Comparison of ENCODE assay signal across 13 cellular contexts in the genomic region with DNA sequence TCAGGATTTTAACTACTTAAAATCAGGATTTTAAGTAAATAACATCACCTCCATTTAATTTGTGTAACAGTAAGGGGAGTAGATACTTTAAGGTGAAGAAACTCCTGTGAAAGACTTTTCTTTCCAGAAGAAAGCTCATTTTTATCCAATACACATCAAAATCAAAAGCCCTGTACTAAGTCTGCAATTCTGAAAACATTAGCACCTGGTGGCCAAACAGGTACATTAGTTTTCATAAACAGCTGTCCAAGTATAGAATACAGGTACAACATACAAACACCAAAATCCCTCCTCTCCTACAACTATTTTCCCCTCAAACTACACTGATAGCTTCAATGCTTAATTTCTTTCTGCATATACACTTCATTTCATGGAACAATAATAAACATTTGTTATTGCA. TPM values are rescaled to one million over a fixed set of nuclear protein-coding genes. Genes with fewer than 3 reads are reported as not detected.
DNase-seq lines count a peak whose midpoint lies in the region; TF ChIP-seq lines count a peak whose summit lies in the region.
"Had no signal": no experiment of that assay in that cellular context is flagged by ENCODE, and none has a peak within 500 bp of the region (broad histone marks: within the 10 kb centered on the region; RNA-seq: fewer than 3 reads in every experiment).

No MANE protein-coding gene starts in this region.

- POLR2A ChIA-PET in SK-N-SH (lab: Yijun Ruan, JAX): no interaction called here
- POLR2A ChIA-PET in HEK293T (lab: Yijun Ruan, JAX): no interaction called here

- peaks cover 54 to 72% of the 10 kb centered on the region in 2 donors for H3K4me1 Mint-ChIP-seq in immature natural killer cell

- H3K36me3 ChIP-seq in BLaER1 (peaks cover 39% of the 10 kb centered on the region), SK-N-SH (replicated peaks in 1 of 2; ENCODE audit: control insufficient read depth in 1 of 2, insufficient read depth in 2 of 2, low read length in 1 of 2) (peaks cover 73 to 82% of the 10 kb centered on the region in 2 experiments)

- peaks cover 11% of the 10 kb centered on the region for H4K20me1 ChIP-seq in BLaER1
- no peaks in the 10 kb centered on the region for H4K20me1 ChIP-seq in SK-N-SH (ENCODE audit: insufficient read depth)

- peak overlapping the region; percentile 42 to 84 (median 73) for H3K4me3 Mint-ChIP-seq in immature natural killer cell

- H3K9me2 ChIP-seq in SK-N-SH: no peaks in the 10 kb centered on the region

- peak overlapping the region; percentile 4; the same call in 1 of the 2 replicates for H3K4me3 ChIP-seq in BLaER1
- no peak overlapping the region for H3K4me3 ChIP-seq in SK-N-SH (ENCODE audit: low read depth in 2 of 2, low read length in 1 of 2)
- H3K4me3 ChIP-seq: esophagus muscularis mucosa had no signal

- TF ChIP-seq CTCF in GM12873 (IDR thresholded peaks at IDR 0.05; ENCODE audit: insufficient read depth, low read depth, low read length, missing control alignments) (peak; percentile 26), SK-N-SH (IDR thresholded peaks at IDR 0.05) (peak; percentile 33)

- H3K9me3 ChIP-seq in BLaER1 (no peaks in the 10 kb centered on the region), SK-N-SH (no peaks in the 10 kb centered on the region)
- H3K9me3 ChIP-seq: esophagus muscularis mucosa had no signal

- H3K27ac Mint-ChIP-seq in immature natural killer cell: peak overlapping the region in 5 of 6 donors; percentile 13 to 59 (median 50)

- no peak for TF ChIP-seq EP300 in SK-N-SH (IDR thresholded peaks at IDR 0.05; ENCODE audit: borderline replicate concordance in 1 of 2, low read depth in 1 of 2, low read length in 1 of 2)

- CTCF ChIA-PET in SK-N-SH (lab: Yijun Ruan, JAX): interaction anchor here (0.5 to 2.2 kb wide), 6 partner anchors 12 to 174 kb away, joined by 3 to 10 read pairs (median 6); partner anchors contain the start of gene FAM3C
- CTCF ChIA-PET in HEK293T (lab: Yijun Ruan, JAX): interaction anchor here (0.6 kb wide), 1 partner anchor 14 kb away, joined by 4 read pairs; no protein-coding TSS in a partner anchor

- H3K9ac ChIP-seq in BLaER1 (no peak overlapping the region), SK-N-SH (no peak overlapping the region)

- no peak for DNase-seq in SK-N-SH
- no peak for DNase-seq in immature natural killer cell
- DNase-seq in GF-D8 (lab: John Stamatoyannopoulos, UW): no peak
- no peak for DNase-seq in NCI-H748 treated with DMSO at 0.1 percent for 48 hours (lab: John Stamatoyannopoulos, UW)
- no peak for DNase-seq in HEK293T (ENCODE audit: extremely low spot score)
- DNase-seq in NCI-H2171 (lab: John Stamatoyannopoulos, UW): no peak
- DNase-seq: activated effector memory CD4-positive, alpha-beta T cell treated with anti-CD3 and anti-CD28 coated beads, Interleukin-2, amount 50 U/mL, for 16 hours; caudate nucleus; CD4-positive, alpha-beta memory T cell; NCI-H1048 had no signal

- H3K4me2 ChIP-seq in BLaER1: peak overlapping the region; percentile 88
- H3K4me2 ChIP-seq in SK-N-SH: no peak overlapping the region; the same call in 1 of the 2 replicates

- no peak overlapping the region for H2AFZ ChIP-seq in SK-N-SH (ENCODE audit: low read depth)

- peaks cover 26% of the 10 kb centered on the region for H3K79me2 ChIP-seq in SK-N-SH (ENCODE audit: insufficient read depth)

- H3K9me3 Mint-ChIP-seq in immature natural killer cell: no peaks in the 10 kb centered on the region
- H3K9me3 Mint-ChIP-seq: CD4-positive, alpha-beta memory T cell had no signal

- H3K27ac ChIP-seq in BLaER1: peak overlapping the region; percentile 81
- H3K27ac ChIP-seq in SK-N-SH (ENCODE audit: low read depth in 2 of 2, low read length in 1 of 2): peak overlapping the region; percentile 21 to 66; a peak in 2 of 4 replicates
- H3K27ac ChIP-seq: esophagus muscularis mucosa had no signal

- H3K27me3 Mint-ChIP-seq in immature natural killer cell (ENCODE audit: low read depth in 3 of 3): no peaks in the 10 kb centered on the region
- H3K27me3 Mint-ChIP-seq: CD4-positive, alpha-beta memory T cell had no signal

- peaks cover 63% of the 10 kb centered on the region for H3K4me1 ChIP-seq in BLaER1
- H3K4me1 ChIP-seq in SK-N-SH (ENCODE audit: control insufficient read depth in 1 of 2, insufficient read depth in 2 of 2, low read depth in 1 of 2, low read length in 1 of 2): peaks cover 4 to 27% of the 10 kb centered on the region in 2 experiments; a peak in 3 of 4 replicates

- TF ChIP-seq RAD21 in SK-N-SH (IDR thresholded peaks at IDR 0.05; ENCODE audit: low read length): no peak

- H3K27me3 ChIP-seq in BLaER1 (no peaks in the 10 kb centered on the region), SK-N-SH (ENCODE audit: insufficient read depth) (no peaks in the 10 kb centered on the region)
- H3K27me3 ChIP-seq: esophagus muscularis mucosa had no signal

- peaks cover 28% of the 10 kb centered on the region for H3F3A ChIP-seq in SK-N-SH (replicated peaks; ENCODE audit: insufficient read depth)

- peaks cover 22 to 36% (median 23%) of the 10 kb centered on the region in 3 donors for H3K36me3 Mint-ChIP-seq in immature natural killer cell

TF ChIP-seq in SK-N-SH, 30 proteins besides CTCF, POLR2A, EP300 and RAD21 (continues in another document):
- TF ChIP-seq TCF12 (IDR thresholded peaks at IDR 0.05): no peak
- TF ChIP-seq, protein P1, sequence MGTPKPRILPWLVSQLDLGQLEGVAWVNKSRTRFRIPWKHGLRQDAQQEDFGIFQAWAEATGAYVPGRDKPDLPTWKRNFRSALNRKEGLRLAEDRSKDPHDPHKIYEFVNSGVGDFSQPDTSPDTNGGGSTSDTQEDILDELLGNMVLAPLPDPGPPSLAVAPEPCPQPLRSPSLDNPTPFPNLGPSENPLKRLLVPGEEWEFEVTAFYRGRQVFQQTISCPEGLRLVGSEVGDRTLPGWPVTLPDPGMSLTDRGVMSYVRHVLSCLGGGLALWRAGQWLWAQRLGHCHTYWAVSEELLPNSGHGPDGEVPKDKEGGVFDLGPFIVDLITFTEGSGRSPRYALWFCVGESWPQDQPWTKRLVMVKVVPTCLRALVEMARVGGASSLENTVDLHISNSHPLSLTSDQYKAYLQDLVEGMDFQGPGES (IDR thresholded peaks at IDR 0.05; ENCODE audit: low read depth, low read length): no peak
- TF ChIP-seq, protein P2, sequence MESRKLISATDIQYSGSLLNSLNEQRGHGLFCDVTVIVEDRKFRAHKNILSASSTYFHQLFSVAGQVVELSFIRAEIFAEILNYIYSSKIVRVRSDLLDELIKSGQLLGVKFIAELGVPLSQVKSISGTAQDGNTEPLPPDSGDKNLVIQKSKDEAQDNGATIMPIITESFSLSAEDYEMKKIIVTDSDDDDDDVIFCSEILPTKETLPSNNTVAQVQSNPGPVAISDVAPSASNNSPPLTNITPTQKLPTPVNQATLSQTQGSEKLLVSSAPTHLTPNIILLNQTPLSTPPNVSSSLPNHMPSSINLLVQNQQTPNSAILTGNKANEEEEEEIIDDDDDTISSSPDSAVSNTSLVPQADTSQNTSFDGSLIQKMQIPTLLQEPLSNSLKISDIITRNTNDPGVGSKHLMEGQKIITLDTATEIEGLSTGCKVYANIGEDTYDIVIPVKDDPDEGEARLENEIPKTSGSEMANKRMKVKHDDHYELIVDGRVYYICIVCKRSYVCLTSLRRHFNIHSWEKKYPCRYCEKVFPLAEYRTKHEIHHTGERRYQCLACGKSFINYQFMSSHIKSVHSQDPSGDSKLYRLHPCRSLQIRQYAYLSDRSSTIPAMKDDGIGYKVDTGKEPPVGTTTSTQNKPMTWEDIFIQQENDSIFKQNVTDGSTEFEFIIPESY (IDR thresholded peaks at IDR 0.05; ENCODE audit: borderline replicate concordance, low read depth): no peak

TF ChIP-seq in HEK293T, 16 proteins besides CTCF, POLR2A, EP300 and RAD21:
- no peak for TF ChIP-seq HDGF (IDR thresholded peaks at IDR 0.05; ENCODE audit: borderline replicate concordance)
- TF ChIP-seq ARNT (IDR thresholded peaks at IDR 0.05): no peak
- TF ChIP-seq ELF4 (IDR thresholded peaks at IDR 0.05): no peak
- no peak for TF ChIP-seq BHLHE40 (IDR thresholded peaks at IDR 0.05; ENCODE audit: borderline replicate concordance)
- no peak for TF ChIP-seq FOXM1 (IDR thresholded peaks at IDR 0.05; ENCODE audit: borderline replicate concordance)
- no peak for TF ChIP-seq CTBP1 (IDR thresholded peaks at IDR 0.05; ENCODE audit: borderline replicate concordance)
- no peak for TF ChIP-seq TARDBP (IDR thresholded peaks at IDR 0.05)
- no peak for TF ChIP-seq SP1 (IDR thresholded peaks at IDR 0.05)

RNA-seq across cellular contexts. Expression of gene FAM3C, which starts 22.9 kb away (rescaled TPM):
- 80.0 and 111 TPM in 2 replicates for polyA plus RNA-seq in SK-N-SH (2012; rRNA removed)
- 150 and 225 TPM in 2 replicates for polyA plus RNA-seq in SK-N-SH (2012; cell fraction: cytosol; rRNA removed)
- polyA plus RNA-seq in SK-N-SH (2012; cell fraction: nucleus; rRNA removed): 26.5 and 70.6 TPM in 2 replicates
- polyA plus RNA-seq in immature natural killer cell: 10 to 100 TPM; 34.5 to 49.4 (median 48.1) TPM

RNA-seq across cellular contexts. Expression of gene WNT16, which starts 44.4 kb away (rescaled TPM):
- polyA plus RNA-seq in SK-N-SH (2012; rRNA removed) (0.05 and 0.10 TPM in 2 replicates), immature natural killer cell (not detected)
- polyA plus RNA-seq in SK-N-SH (2012; cell fraction: cytosol; rRNA removed): 0.05 and 0.08 TPM in 2 replicates
- 0.08 and 0.25 TPM in 2 replicates for polyA plus RNA-seq in SK-N-SH (2012; cell fraction: nucleus; rRNA removed)
- polyA plus RNA-seq: CD4-positive, alpha-beta memory T cell had no signal
